ENCODE assay signal across 8 cellular contexts in the genomic region with DNA sequence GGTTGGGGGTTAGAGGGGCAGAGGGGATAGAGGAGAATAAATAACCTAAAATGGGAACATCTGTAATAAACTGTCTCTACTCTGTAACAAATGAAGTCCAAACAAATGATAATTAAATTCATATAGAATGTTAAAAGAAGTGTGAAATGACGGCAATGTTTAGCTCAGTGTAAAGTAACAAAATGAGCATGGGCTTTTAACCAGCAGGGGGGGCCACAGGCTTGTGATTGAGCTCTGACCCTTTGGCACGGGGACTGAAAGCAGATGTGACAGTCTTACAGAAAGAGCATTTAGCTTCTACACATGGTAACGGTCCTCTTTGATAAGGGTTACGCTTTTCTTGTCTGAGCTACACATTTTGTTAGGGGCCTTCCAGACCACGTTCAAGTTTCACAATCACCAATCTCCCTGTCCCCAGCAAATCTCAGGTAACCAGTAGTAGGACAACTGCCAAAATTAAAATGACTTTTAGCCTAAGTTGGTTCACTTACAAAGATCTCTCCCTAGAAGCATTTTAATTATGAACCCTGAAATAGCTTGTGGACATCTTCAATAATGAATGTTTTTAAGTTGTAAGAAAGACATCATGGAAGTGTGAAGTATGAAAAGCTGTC.
DNase-seq lines count a peak whose midpoint lies in the region; ATAC-seq, FAIRE-seq and TF ChIP-seq lines count a peak whose summit lies in the region.

No MANE protein-coding gene starts in this region.

- H3K9ac ChIP-seq in MM.1S (ENCODE audit: low read length) (no peak overlapping the region), GM12878 (ENCODE audit: control insufficient read depth, insufficient read depth, low read length) (no peak overlapping the region)

- H2AFZ ChIP-seq in MM.1S (ENCODE audit: low read length): no peak overlapping the region
- H2AFZ ChIP-seq in GM12878 (ENCODE audit: control insufficient read depth, low read depth, low read length): no peak overlapping the region

- in situ Hi-C loops in SK-MEL-5 (cut with HindIII; ENCODE audit: low pct_unique_long_range_greater_than_20kb, low sequenced_read_pairs) (no loop called here), GM12878 (cut with MboI) (loop anchor here (5.0 to 25.0 kb wide), 3 partner anchors 755 to 1065 kb away; no protein-coding TSS in a partner anchor)

- TF ChIP-seq EP300 in GM12878 (IDR thresholded peaks at IDR 0.05; ENCODE audit: borderline replicate concordance in 1 of 2, control insufficient read depth in 1 of 2, low read depth in 2 of 2, low read length in 2 of 2): no peak

- no TSS peak for BruUV-seq in GM12878 (replicated peaks; lab: Mats Ljungman, UMichigan)

- H3K27me3 ChIP-seq in MM.1S (replicated peaks; ENCODE audit: insufficient read depth, low read length): no peaks in the 10 kb centered on the region
- no peaks in the 10 kb centered on the region for H3K27me3 ChIP-seq in GM12878 (replicated peaks in 1 of 2; ENCODE audit: control insufficient read depth in 2 of 2, insufficient read depth in 2 of 2, low read length in 1 of 2)

- peak; percentile 86 for TF ChIP-seq RAD21 in GM12878 (IDR thresholded peaks at IDR 0.05; ENCODE audit: insufficient read depth, low read depth, low read length)

- no peaks in the 10 kb centered on the region for H3K9me2 ChIP-seq in MM.1S (replicated peaks; ENCODE audit: insufficient read depth, low read length)

- no peaks in the 10 kb centered on the region for H3F3A ChIP-seq in MM.1S (ENCODE audit: insufficient read depth, low read length)

- DNase-seq in GM12865 (ENCODE audit: low read depth) (peak; percentile 70), H54 (ENCODE audit: insufficient read length, low spot score) (peak; percentile 5), MM.1S (peak; percentile 69), SK-MEL-5 (ENCODE audit: low read depth, low spot score) (peak; percentile 75), GM12878 (ENCODE audit: low read depth, low spot score) (no peak), inferior parietal cortex (ENCODE audit: extremely low spot score) (peak; percentile 67), middle frontal gyrus (ENCODE audit: extremely low spot score, low spot score) (no peak)
- peak; percentile 0 to 10 for DNase-seq in stimulated activated CD4-positive, alpha-beta T cell treated with anti-CD3 and anti-CD28 coated beads, Interleukin-1b, Interleukin-23, amount 100 ng/mL, for 4 hours (ENCODE audit: low read depth in 2 of 2)

- H3K4me3 ChIP-seq in GM12865 (ENCODE audit: low read depth, low read length): no peak overlapping the region
- no peak overlapping the region for H3K4me3 ChIP-seq in MM.1S (ENCODE audit: low read length)
- H3K4me3 ChIP-seq in GM12878: no peak overlapping the region

- FAIRE-seq in H54 (lab: Jason Lieb, UNC) (no peak), GM12878 (lab: Jason Lieb, UNC) (no peak)

- H3K27ac ChIP-seq in MM.1S (ENCODE audit: low read length) (no peak overlapping the region), GM12878 (ENCODE audit: control insufficient read depth, insufficient read depth) (no peak overlapping the region)

- H4K20me1 ChIP-seq in MM.1S (ENCODE audit: insufficient read depth, low read length) (no peaks in the 10 kb centered on the region), GM12878 (ENCODE audit: control insufficient read depth, insufficient read depth) (no peaks in the 10 kb centered on the region)

- H3K36me3 ChIP-seq in MM.1S (replicated peaks; ENCODE audit: insufficient read depth, low read length) (no peaks in the 10 kb centered on the region), GM12878 (ENCODE audit: control insufficient read depth in 2 of 2, insufficient read depth in 2 of 2, low read length in 1 of 2) (no peaks in the 10 kb centered on the region)

- RAD21 ChIA-PET in GM12878 (lab: Charles Lee; ENCODE audit: unreplicated experiment): interaction anchor here (0.6 to 2.1 kb wide), 22 partner anchors 9 to 1198 kb away, joined by 3 to 14 read pairs (median 4); a partner anchor contains a TSS

- WGBS in GM12878 (ENCODE audit: insufficient coverage, insufficient replicate concordance, low lambda C conversion rate, missing lambda C conversion rate): under 1% methylated on average over 5 of the region's 5 CpGs

- TF ChIP-seq POLR2A in H54 (IDR thresholded peaks at IDR 0.05; ENCODE audit: low read depth, low read length) (no peak), GM12878 (IDR thresholded peaks at IDR 0.05; ENCODE audit: low read depth, low read length) (no peak)

- H3K4me1 ChIP-seq in MM.1S (ENCODE audit: low read length) (no peaks in the 10 kb centered on the region), GM12878 (ENCODE audit: control insufficient read depth, insufficient read depth, low read length) (no peaks in the 10 kb centered on the region)

- H3K4me2 ChIP-seq in MM.1S (ENCODE audit: low read depth, low read length): no peak overlapping the region
- no peak overlapping the region for H3K4me2 ChIP-seq in GM12878 (ENCODE audit: control insufficient read depth, insufficient read depth)

- SMC1A ChIA-PET in GM12878 (lab: Charles Lee; ENCODE audit: uncharacterized antibody, unreplicated experiment): interaction anchor here (0.7 to 4.5 kb wide), 30 partner anchors 8 to 1315 kb away, joined by 3 to 26 read pairs (median 3); no protein-coding TSS in a partner anchor

- H3K9me3 ChIP-seq in MM.1S (replicated peaks; ENCODE audit: insufficient read depth, low read length): no peaks in the 10 kb centered on the region
- no peaks in the 10 kb centered on the region for H3K9me3 ChIP-seq in GM12878 (replicated peaks; ENCODE audit: control insufficient read depth, insufficient read depth, low read length)

- POLR2A ChIA-PET in GM12878 (lab: Charles Lee): interaction anchor here (0.6 kb wide), 1 partner anchor 877 kb away, joined by 5 read pairs; no protein-coding TSS in a partner anchor

- H3K79me2 ChIP-seq in MM.1S (ENCODE audit: low read length) (no peaks in the 10 kb centered on the region), GM12878 (ENCODE audit: control insufficient read depth, insufficient read depth, low read length) (no peaks in the 10 kb centered on the region)

- TF ChIP-seq CTCF in GM12865 (IDR thresholded peaks at IDR 0.05; ENCODE audit: insufficient read depth, low read depth, low read length, missing control alignments) (peak; percentile 76), MM.1S (IDR thresholded peaks at IDR 0.05; ENCODE audit: low read length) (peak; percentile 83), GM12878 (IDR thresholded peaks at IDR 0.05 in 2 of 3, conservative IDR thresholded peaks at IDR 0.05 in 1 of 3; ENCODE audit: control insufficient read depth in 2 of 3, extremely low read depth in 1 of 3, insufficient read depth in 1 of 3, low read depth in 3 of 3, low read length in 3 of 3) (peak; percentile 64 to 78 (median 77))

- intact Hi-C loops in GM12878 (cut with micrococcal nuclease; ENCODE audit: unreplicated experiment): loop anchor here (1.0 to 10.0 kb wide), 5 partner anchors 126 to 1188 kb away; no protein-coding TSS in a partner anchor

- peak; percentile 98 for ATAC-seq in GM12878

- CTCF ChIA-PET in GM12878 (lab: Yijun Ruan, JAX): interaction anchor here (0.7 to 4.5 kb wide), 48 partner anchors 9 to 1204 kb away, joined by 3 to 34 read pairs (median 4); no protein-coding TSS in a partner anchor

TF ChIP-seq in GM12878, 131 proteins besides CTCF, POLR2A, EP300 and RAD21:
- no peak for TF ChIP-seq SIN3A (IDR thresholded peaks at IDR 0.05; ENCODE audit: low read depth, low read length)
- TF ChIP-seq NR2F1 (conservative IDR thresholded peaks at IDR 0.05): 0 out of 2 replicates have a peak, but pooled peaks have one; percentile 30
- peak; percentile 54; the same call in 1 of the 2 replicates for TF ChIP-seq SMC3 (IDR thresholded peaks at IDR 0.05; ENCODE audit: borderline replicate concordance, low read length)

Comparison
In these comparisons a context has a peak if more than half of its experiments do, and no peak if none do; other contexts are left out.
1. DNase-seq: peak in GM12865 (single experiment), H54 (single experiment), MM.1S (single experiment), SK-MEL-5 (single experiment), inferior parietal cortex (single experiment) and stimulated activated CD4-positive, alpha-beta T cell treated with anti-CD3 and anti-CD28 coated beads, Interleukin-1b, Interleukin-23, amount 100 ng/mL, for 4 hours (2 of 2); none in GM12878 (single experiment) and middle frontal gyrus (single experiment).
2. Peak in every context shown above with its lines, with median percentiles within 50 percentile points of each other: CTCF ChIP-seq.